8 cellular contexts compared by ENCODE assay signal in genomic region chr21:39313457-39314154, GRCh38. TPM values are rescaled to one million over a fixed set of nuclear protein-coding genes. Genes with fewer than 3 reads are reported as not detected.
DNase-seq lines count a peak whose midpoint lies in the region; ATAC-seq and FAIRE-seq lines count a peak whose summit lies in the region.

BRWD1 (minus strand) TSS chr21:39313632; CDS start chr21:39313491, 141 bp downstream.

- H3K36me3 ChIP-seq in esophagus (ENCODE audit: control insufficient read depth in 2 of 2, insufficient read depth in 2 of 2, low read length in 1 of 2): no peaks in the 10 kb centered on the region
- H3K36me3 ChIP-seq in muscle layer of colon (ENCODE audit: insufficient read depth, low read length): peaks cover 6% of the 10 kb centered on the region

- H3K27ac ChIP-seq in esophagus (ENCODE audit: low read depth in 2 of 2, low read length in 1 of 2): peak within 1 kb of the TSS; percentile 90 to 92
- H3K27ac ChIP-seq in muscle layer of colon (ENCODE audit: low read depth, low read length): peak within 1 kb of the TSS; percentile 94

- peak within 1 kb of the TSS; percentile 61 for H3K9ac ChIP-seq in muscle layer of colon (ENCODE audit: low read length)

- peak; percentile 59 for DNase-seq in COLO829 (ENCODE audit: low spot score)
- peak; percentile 64 for DNase-seq in HTR-8/SVneo (ENCODE audit: insufficient read length, low spot score)
- peak; percentile 98 for DNase-seq in OCI-M1 (lab: John Stamatoyannopoulos, UW)
- peak; percentile 73 for DNase-seq in activated T-cell treated with anti-CD3 and anti-CD28 coated beads for 48 hours (ENCODE audit: low read depth)
- peak; percentile 52 for DNase-seq in stimulated activated CD8-positive, alpha-beta memory T cell treated with anti-CD3 and anti-CD28 coated beads, Interleukin-7, amount 100 ng/mL, for 24 hours (ENCODE audit: low read depth)

- FAIRE-seq in HTR-8/SVneo (lab: Jason Lieb, UNC): peak; percentile 46

- H3K4me1 ChIP-seq in esophagus (ENCODE audit: control insufficient read depth in 2 of 2, insufficient read depth in 2 of 2, low read length in 1 of 2) (peaks cover 0 to 2% of the 10 kb centered on the region in 2 donors), muscle layer of colon (ENCODE audit: insufficient read depth, low read length) (peaks cover 15% of the 10 kb centered on the region)

- WGBS in esophagus, 2 donors: 0 to 1% methylated on average over 57 to 101 of the region's 101 CpGs

- H3K4me3 ChIP-seq in esophagus (ENCODE audit: low read depth in 1 of 2, low read length in 2 of 2) (peak within 1 kb of the TSS; percentile 86 to 89), muscle layer of colon (ENCODE audit: low read depth in 1 of 2, low read length in 2 of 2) (peak within 1 kb of the TSS; percentile 70 to 73)

- H3K9me3 ChIP-seq in esophagus (ENCODE audit: control insufficient read depth in 2 of 2, insufficient read depth in 1 of 2, low read depth in 1 of 2, low read length in 1 of 2): no peaks in the 10 kb centered on the region
- no peaks in the 10 kb centered on the region for H3K9me3 ChIP-seq in muscle layer of colon (ENCODE audit: low read length)

- no peaks in the 10 kb centered on the region for H3K27me3 ChIP-seq in esophagus (ENCODE audit: control insufficient read depth in 1 of 2, insufficient read depth in 2 of 2, low read length in 2 of 2)
- no peaks in the 10 kb centered on the region for H3K27me3 ChIP-seq in muscle layer of colon (ENCODE audit: control insufficient read depth in 1 of 2, insufficient read depth in 2 of 2, low read length in 2 of 2)

- peak; percentile 45 for ATAC-seq in GM19467 (IDR thresholded peaks at IDR 0.05; ENCODE audit: unreplicated experiment)

RNA-seq across cellular contexts. Expression of gene BRWD1, which starts in this region (rescaled TPM):
- 1 to 10 TPM; 7.1 to 8.3 TPM for polyA plus RNA-seq in esophagus

Comparison
In these comparisons a context has a peak if more than half of its experiments do, and no peak if none do; other contexts are left out.
1. Peak in every context shown above with its lines: DNase-seq, ATAC-seq, H3K4me3 ChIP-seq and H3K27ac ChIP-seq.